ENCODE assay signal across 8 cellular contexts in the genomic region with DNA sequence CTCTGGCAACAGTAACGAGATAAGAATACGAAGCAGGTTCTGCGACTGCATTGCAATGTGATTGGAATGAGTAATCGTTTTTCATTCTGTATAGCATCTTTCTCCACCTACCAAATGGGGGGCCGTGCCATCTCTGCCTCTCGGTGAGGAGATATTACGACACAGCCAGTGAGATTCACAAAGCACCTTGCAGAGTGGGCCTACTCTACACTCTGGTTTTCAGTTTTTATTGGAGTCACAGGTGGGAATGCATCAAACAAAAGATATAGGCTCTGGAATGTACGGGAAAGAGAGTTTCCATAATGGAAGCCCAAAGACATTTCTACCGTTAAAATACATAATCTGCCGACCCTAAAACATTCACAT. TPM values are rescaled to one million over a fixed set of nuclear protein-coding genes. Genes with fewer than 3 reads are reported as not detected.
DNase-seq lines count a peak whose midpoint lies in the region; ATAC-seq and TF ChIP-seq lines count a peak whose summit lies in the region.

No MANE protein-coding gene starts in this region.

- H3K4me1 ChIP-seq in left lung = peaks cover 9 to 44% of the 10 kb centered on the region in 2 donors

- H3K9me3 Mint-ChIP-seq in stimulated activated naive CD8-positive, alpha-beta T cell treated with anti-CD3 and anti-CD28 coated beads, Interleukin-15, amount 100 ng/mL, for 72 hours = no peaks in the 10 kb centered on the region

- H3K4me3 Mint-ChIP-seq in stimulated activated naive CD8-positive, alpha-beta T cell treated with anti-CD3 and anti-CD28 coated beads, Interleukin-15, amount 100 ng/mL, for 72 hours = peak overlapping the region; percentile 88 to 100

- H3K27ac Mint-ChIP-seq in stimulated activated naive CD8-positive, alpha-beta T cell treated with anti-CD3 and anti-CD28 coated beads, Interleukin-15, amount 100 ng/mL, for 72 hours = peak overlapping the region in 1 of 2 donors; percentile 96

- DNase-seq in SIG-M5 treated with dmso at 0.1 percent for 504 hours (lab: John Stamatoyannopoulos, UW; ENCODE audit: unreplicated experiment) (peak; percentile 27), SIG-M5 (lab: John Stamatoyannopoulos, UW) (no peak), NCI-H2227 treated with DMSO at 0.1 percent for 48 hours (lab: John Stamatoyannopoulos, UW) (peak; percentile 98), astrocyte of the cerebellum (ENCODE audit: low read depth) (no peak), left lung (no peak), AG20443 (ENCODE audit: low spot score) (no peak)
- no peak for DNase-seq in stimulated activated naive CD8-positive, alpha-beta T cell treated with anti-CD3 and anti-CD28 coated beads, Interleukin-15, amount 100 ng/mL, for 72 hours

- in situ Hi-C loops in astrocyte of the cerebellum (cut with HindIII; ENCODE audit: low sequenced_read_pairs) = no loop called here

- H3K36me3 ChIP-seq in left lung = no peaks in the 10 kb centered on the region

- no peaks in the 10 kb centered on the region for H3K27me3 Mint-ChIP-seq in stimulated activated naive CD8-positive, alpha-beta T cell treated with anti-CD3 and anti-CD28 coated beads, Interleukin-15, amount 100 ng/mL, for 72 hours

- H3K4me1 Mint-ChIP-seq in stimulated activated naive CD8-positive, alpha-beta T cell treated with anti-CD3 and anti-CD28 coated beads, Interleukin-15, amount 100 ng/mL, for 72 hours = peaks cover 28% of the 10 kb centered on the region

- intact Hi-C loops in left lung (cut with DNase I) = no loop called here

- peak overlapping the region; percentile 81 for H3K4me3 ChIP-seq in astrocyte of the cerebellum (ENCODE audit: low read depth, low read length)
- H3K4me3 ChIP-seq in left lung = peak overlapping the region; percentile 84 to 92

- TF ChIP-seq CTCF in astrocyte of the cerebellum (IDR thresholded peaks at IDR 0.05; ENCODE audit: low read depth, low read length, missing control alignments) (no peak), left lung (IDR thresholded peaks at IDR 0.05) (no peak)

- no peaks in the 10 kb centered on the region for H3K9me3 ChIP-seq in left lung

- H3K27me3 ChIP-seq in left lung = no peaks in the 10 kb centered on the region

- H3K27ac ChIP-seq in left lung = peak overlapping the region; percentile 97 to 99

- ATAC-seq in left lung (peak; percentile 4), HG02973 (IDR thresholded peaks at IDR 0.05; ENCODE audit: unreplicated experiment) (no peak)
- no peak for ATAC-seq in stimulated activated naive CD8-positive, alpha-beta T cell treated with anti-CD3 and anti-CD28 coated beads, Interleukin-15, amount 100 ng/mL, for 72 hours

RNA-seq across cellular contexts. Expression of a gene that starts 0.5 kb away (rescaled TPM):
- total RNA-seq in left lung = 100 to 1,000 TPM; 121 to 145 TPM

RNA-seq across cellular contexts. Expression of a gene that starts 9.6 kb away (rescaled TPM):
- 10 to 100 TPM; 76.1 to 98.2 TPM for total RNA-seq in left lung

Comparison
In these comparisons a context has a peak if more than half of its experiments do, and no peak if none do; other contexts are left out.
1. DNase-seq: peak in SIG-M5 treated with dmso at 0.1 percent for 504 hours (single experiment) and NCI-H2227 treated with DMSO at 0.1 percent for 48 hours (single experiment); none in SIG-M5 (single experiment), astrocyte of the cerebellum (single experiment), left lung (0 of 2), stimulated activated naive CD8-positive, alpha-beta T cell treated with anti-CD3 and anti-CD28 coated beads, Interleukin-15, amount 100 ng/mL, for 72 hours (0 of 2) and AG20443 (single experiment).